In genomic region chr5:176837707-176838115, GRCh38 we compare ENCODE assay signal across 1 cellular context.
TF ChIP-seq lines count a peak whose summit lies in the region.

No MANE protein-coding gene starts in this region.

TF ChIP-seq in K562, 482 proteins besides CTCF, POLR2A, EP300 and RAD21 (continued from another document and continues in another):
- TF ChIP-seq MXD1 (CRISPR knock-in tag; IDR thresholded peaks at IDR 0.05; ENCODE audit: borderline replicate concordance, poor library complexity, severe bottlenecking) (peak; percentile 65), PTBP1 (IDR thresholded peaks at IDR 0.05; ENCODE audit: low read depth, low read length) (no peak), CBX5 (IDR thresholded peaks at IDR 0.05; ENCODE audit: borderline replicate concordance, low read depth) (no peak), ZNF507 (tag; conservative IDR thresholded peaks at IDR 0.05) (no peak), ZNF197 (CRISPR knock-in tag; IDR thresholded peaks at IDR 0.05; ENCODE audit: low read depth) (peak; percentile 98), STAG1 (CRISPR knock-in tag; IDR thresholded peaks at IDR 0.05; ENCODE audit: borderline replicate concordance) (peak; percentile 97), FOXA1 (IDR thresholded peaks at IDR 0.05; ENCODE audit: borderline replicate concordance) (no peak), HNRNPUL1 (IDR thresholded peaks at IDR 0.05; ENCODE audit: low read length) (no peak), ZBTB49 (CRISPR knock-in tag; IDR thresholded peaks at IDR 0.05; ENCODE audit: borderline replicate concordance) (peak; percentile 99), TRIM24 (IDR thresholded peaks at IDR 0.05) (0 out of 4 replicates have a peak, but pooled peaks of 1 of the 2 experiments have one; percentile 14), SRF (CRISPR knock-in tag; IDR thresholded peaks at IDR 0.05) (peak in 1 of 2 experiments; percentile 97; a peak in 2 of 4 replicates), RERE (CRISPR knock-in tag; IDR thresholded peaks at IDR 0.05; ENCODE audit: borderline replicate concordance) (peak; percentile 99), ARHGAP35 (IDR thresholded peaks at IDR 0.05; ENCODE audit: partially characterized antibody) (no peak), GATAD2B (IDR thresholded peaks at IDR 0.05; ENCODE audit: borderline replicate concordance) (no peak), PBX2 (CRISPR knock-in tag; IDR thresholded peaks at IDR 0.05; ENCODE audit: low read depth) (peak; percentile 85), PBX2 (tag; conservative IDR thresholded peaks at IDR 0.05; ENCODE audit: low read depth) (no peak), SMAD4 (CRISPR knock-in tag; conservative IDR thresholded peaks at IDR 0.05) (peak; percentile 90), ZBTB2 (IDR thresholded peaks at IDR 0.05) (no peak), ERF (CRISPR knock-in tag; IDR thresholded peaks at IDR 0.05) (no peak), RB1 (IDR thresholded peaks at IDR 0.05; ENCODE audit: low read depth) (peak; percentile 92), PREB (CRISPR knock-in tag; IDR thresholded peaks at IDR 0.05) (peak; percentile 71; the same call in 1 of the 2 replicates), CBX3 (IDR thresholded peaks at IDR 0.05; ENCODE audit: borderline replicate concordance in 1 of 2, low read length in 2 of 2) (peak in 1 of 2 experiments; percentile 93; a peak in 2 of 3 replicates), CREB1 (IDR thresholded peaks at IDR 0.05) (0 out of 2 replicates have a peak, but pooled peaks have one; percentile 45), CREB1 (CRISPR knock-in tag; IDR thresholded peaks at IDR 0.05) (peak; percentile 93), SIX5 (IDR thresholded peaks at IDR 0.05; ENCODE audit: borderline replicate concordance in 1 of 2, insufficient read depth in 1 of 2, low read depth in 1 of 2, low read length in 2 of 2) (no peak), ZFP36 (IDR thresholded peaks at IDR 0.05; ENCODE audit: low read depth, low read length, partially characterized antibody) (peak; percentile 10), ATF3 (IDR thresholded peaks at IDR 0.05) (no peak), ATF3 (CRISPR knock-in tag; conservative IDR thresholded peaks at IDR 0.05) (peak; percentile 93), ZMIZ1 (IDR thresholded peaks at IDR 0.05; ENCODE audit: low read depth in 2 of 2, low read length in 2 of 2) (no peak), TBL1XR1 (IDR thresholded peaks at IDR 0.05; ENCODE audit: low read length in 2 of 2) (no peak), ELF4 (CRISPR knock-in tag; IDR thresholded peaks at IDR 0.05) (peak; percentile 64; the same call in 1 of the 2 replicates), ZNF668 (CRISPR knock-in tag; IDR thresholded peaks at IDR 0.05) (peak; percentile 88), DPF2 (IDR thresholded peaks at IDR 0.05) (no peak), HEY1 (CRISPR knock-in tag; IDR thresholded peaks at IDR 0.05; ENCODE audit: borderline replicate concordance) (no peak), ELK3 (CRISPR knock-in tag; IDR thresholded peaks at IDR 0.05) (no peak), STAT5A (IDR thresholded peaks at IDR 0.05; ENCODE audit: borderline replicate concordance, low read length) (no peak), ZNF589 (CRISPR knock-in tag; IDR thresholded peaks at IDR 0.05; ENCODE audit: low read depth) (peak; percentile 98), RFX7 (CRISPR knock-in tag; IDR thresholded peaks at IDR 0.05) (no peak), SFPQ (IDR thresholded peaks at IDR 0.05; ENCODE audit: low read depth, low read length) (no peak)
